1 cellular context compared by ENCODE assay signal in the genomic region with DNA sequence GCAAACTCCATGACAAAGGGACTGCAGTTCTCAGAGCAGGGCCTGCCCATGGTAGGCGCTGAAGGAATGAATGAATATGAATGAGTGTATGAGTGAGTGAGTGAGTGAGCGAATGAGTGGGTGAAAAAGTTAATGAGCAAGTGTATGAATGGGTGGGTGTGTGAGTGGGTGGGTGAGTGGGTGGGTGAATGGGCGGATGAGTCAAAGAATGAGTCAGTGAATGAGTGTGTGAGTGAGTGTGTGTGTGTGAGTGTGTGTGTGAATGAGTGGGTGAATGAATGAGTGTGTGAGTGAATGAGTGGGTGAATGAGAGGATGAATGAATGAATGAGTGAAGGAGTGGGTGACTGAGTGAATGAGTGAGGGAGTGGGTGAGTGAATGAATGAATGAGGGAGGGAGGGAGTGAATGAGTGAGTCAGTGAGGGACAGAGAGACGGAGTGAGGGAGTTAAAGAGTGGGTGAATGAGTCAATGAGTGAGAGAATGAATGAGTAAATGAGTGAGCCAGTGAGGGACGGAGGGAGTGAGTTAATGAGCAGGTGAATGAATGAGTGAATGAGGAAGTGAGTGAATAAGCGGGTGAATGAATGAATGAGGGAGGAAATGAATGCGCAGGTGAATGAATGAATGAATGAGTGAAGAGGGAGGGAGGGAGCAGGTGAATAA.
TF ChIP-seq lines count a peak whose summit lies in the region.

No MANE protein-coding gene starts in this region.

TF ChIP-seq in K562, 482 proteins besides CTCF, POLR2A, EP300 and RAD21 (continued from another document and continues in another):
- TF ChIP-seq, protein P1, sequence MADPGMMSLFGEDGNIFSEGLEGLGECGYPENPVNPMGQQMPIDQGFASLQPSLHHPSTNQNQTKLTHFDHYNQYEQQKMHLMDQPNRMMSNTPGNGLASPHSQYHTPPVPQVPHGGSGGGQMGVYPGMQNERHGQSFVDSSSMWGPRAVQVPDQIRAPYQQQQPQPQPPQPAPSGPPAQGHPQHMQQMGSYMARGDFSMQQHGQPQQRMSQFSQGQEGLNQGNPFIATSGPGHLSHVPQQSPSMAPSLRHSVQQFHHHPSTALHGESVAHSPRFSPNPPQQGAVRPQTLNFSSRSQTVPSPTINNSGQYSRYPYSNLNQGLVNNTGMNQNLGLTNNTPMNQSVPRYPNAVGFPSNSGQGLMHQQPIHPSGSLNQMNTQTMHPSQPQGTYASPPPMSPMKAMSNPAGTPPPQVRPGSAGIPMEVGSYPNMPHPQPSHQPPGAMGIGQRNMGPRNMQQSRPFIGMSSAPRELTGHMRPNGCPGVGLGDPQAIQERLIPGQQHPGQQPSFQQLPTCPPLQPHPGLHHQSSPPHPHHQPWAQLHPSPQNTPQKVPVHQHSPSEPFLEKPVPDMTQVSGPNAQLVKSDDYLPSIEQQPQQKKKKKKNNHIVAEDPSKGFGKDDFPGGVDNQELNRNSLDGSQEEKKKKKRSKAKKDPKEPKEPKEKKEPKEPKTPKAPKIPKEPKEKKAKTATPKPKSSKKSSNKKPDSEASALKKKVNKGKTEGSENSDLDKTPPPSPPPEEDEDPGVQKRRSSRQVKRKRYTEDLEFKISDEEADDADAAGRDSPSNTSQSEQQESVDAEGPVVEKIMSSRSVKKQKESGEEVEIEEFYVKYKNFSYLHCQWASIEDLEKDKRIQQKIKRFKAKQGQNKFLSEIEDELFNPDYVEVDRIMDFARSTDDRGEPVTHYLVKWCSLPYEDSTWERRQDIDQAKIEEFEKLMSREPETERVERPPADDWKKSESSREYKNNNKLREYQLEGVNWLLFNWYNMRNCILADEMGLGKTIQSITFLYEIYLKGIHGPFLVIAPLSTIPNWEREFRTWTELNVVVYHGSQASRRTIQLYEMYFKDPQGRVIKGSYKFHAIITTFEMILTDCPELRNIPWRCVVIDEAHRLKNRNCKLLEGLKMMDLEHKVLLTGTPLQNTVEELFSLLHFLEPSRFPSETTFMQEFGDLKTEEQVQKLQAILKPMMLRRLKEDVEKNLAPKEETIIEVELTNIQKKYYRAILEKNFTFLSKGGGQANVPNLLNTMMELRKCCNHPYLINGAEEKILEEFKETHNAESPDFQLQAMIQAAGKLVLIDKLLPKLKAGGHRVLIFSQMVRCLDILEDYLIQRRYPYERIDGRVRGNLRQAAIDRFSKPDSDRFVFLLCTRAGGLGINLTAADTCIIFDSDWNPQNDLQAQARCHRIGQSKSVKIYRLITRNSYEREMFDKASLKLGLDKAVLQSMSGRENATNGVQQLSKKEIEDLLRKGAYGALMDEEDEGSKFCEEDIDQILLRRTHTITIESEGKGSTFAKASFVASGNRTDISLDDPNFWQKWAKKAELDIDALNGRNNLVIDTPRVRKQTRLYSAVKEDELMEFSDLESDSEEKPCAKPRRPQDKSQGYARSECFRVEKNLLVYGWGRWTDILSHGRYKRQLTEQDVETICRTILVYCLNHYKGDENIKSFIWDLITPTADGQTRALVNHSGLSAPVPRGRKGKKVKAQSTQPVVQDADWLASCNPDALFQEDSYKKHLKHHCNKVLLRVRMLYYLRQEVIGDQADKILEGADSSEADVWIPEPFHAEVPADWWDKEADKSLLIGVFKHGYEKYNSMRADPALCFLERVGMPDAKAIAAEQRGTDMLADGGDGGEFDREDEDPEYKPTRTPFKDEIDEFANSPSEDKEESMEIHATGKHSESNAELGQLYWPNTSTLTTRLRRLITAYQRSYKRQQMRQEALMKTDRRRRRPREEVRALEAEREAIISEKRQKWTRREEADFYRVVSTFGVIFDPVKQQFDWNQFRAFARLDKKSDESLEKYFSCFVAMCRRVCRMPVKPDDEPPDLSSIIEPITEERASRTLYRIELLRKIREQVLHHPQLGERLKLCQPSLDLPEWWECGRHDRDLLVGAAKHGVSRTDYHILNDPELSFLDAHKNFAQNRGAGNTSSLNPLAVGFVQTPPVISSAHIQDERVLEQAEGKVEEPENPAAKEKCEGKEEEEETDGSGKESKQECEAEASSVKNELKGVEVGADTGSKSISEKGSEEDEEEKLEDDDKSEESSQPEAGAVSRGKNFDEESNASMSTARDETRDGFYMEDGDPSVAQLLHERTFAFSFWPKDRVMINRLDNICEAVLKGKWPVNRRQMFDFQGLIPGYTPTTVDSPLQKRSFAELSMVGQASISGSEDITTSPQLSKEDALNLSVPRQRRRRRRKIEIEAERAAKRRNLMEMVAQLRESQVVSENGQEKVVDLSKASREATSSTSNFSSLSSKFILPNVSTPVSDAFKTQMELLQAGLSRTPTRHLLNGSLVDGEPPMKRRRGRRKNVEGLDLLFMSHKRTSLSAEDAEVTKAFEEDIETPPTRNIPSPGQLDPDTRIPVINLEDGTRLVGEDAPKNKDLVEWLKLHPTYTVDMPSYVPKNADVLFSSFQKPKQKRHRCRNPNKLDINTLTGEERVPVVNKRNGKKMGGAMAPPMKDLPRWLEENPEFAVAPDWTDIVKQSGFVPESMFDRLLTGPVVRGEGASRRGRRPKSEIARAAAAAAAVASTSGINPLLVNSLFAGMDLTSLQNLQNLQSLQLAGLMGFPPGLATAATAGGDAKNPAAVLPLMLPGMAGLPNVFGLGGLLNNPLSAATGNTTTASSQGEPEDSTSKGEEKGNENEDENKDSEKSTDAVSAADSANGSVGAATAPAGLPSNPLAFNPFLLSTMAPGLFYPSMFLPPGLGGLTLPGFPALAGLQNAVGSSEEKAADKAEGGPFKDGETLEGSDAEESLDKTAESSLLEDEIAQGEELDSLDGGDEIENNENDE (IDR thresholded peaks at IDR 0.05; ENCODE audit: low read depth, low read length), result no peak
- TF ChIP-seq ZNF274 (IDR thresholded peaks at IDR 0.05; ENCODE audit: borderline replicate concordance, low read depth, low read length) (no peak), HIVEP1 (CRISPR knock-in tag; IDR thresholded peaks at IDR 0.05) (no peak), JUNB (CRISPR knock-in tag; conservative IDR thresholded peaks at IDR 0.05) (no peak), KDM1A (IDR thresholded peaks at IDR 0.05) (peak; percentile 40 to 44; a peak in 2 of 4 replicates), HLTF (IDR thresholded peaks at IDR 0.05) (peak; percentile 53; the same call in 1 of the 2 replicates), MAZ (CRISPR knock-in tag; conservative IDR thresholded peaks at IDR 0.05 in 1 of 2, IDR thresholded peaks at IDR 0.05 in 1 of 2) (no peak), ILF3 (IDR thresholded peaks at IDR 0.05; ENCODE audit: borderline replicate concordance) (no peak), SPI1 (IDR thresholded peaks at IDR 0.05; ENCODE audit: borderline replicate concordance, low read depth, low read length) (peak; percentile 67), DDX20 (tag; IDR thresholded peaks at IDR 0.05; ENCODE audit: low read depth) (no peak), DACH1 (IDR thresholded peaks at IDR 0.05; ENCODE audit: partially characterized antibody) (no peak), FOXA3 (CRISPR knock-in tag; conservative IDR thresholded peaks at IDR 0.05 in 1 of 2, IDR thresholded peaks at IDR 0.05 in 1 of 2) (no peak), ETV1 (tag; conservative IDR thresholded peaks at IDR 0.05; ENCODE audit: low read depth) (no peak), SRSF3 (IDR thresholded peaks at IDR 0.05; ENCODE audit: insufficient read depth, low read length) (no peak)
- TF ChIP-seq, protein P2, sequence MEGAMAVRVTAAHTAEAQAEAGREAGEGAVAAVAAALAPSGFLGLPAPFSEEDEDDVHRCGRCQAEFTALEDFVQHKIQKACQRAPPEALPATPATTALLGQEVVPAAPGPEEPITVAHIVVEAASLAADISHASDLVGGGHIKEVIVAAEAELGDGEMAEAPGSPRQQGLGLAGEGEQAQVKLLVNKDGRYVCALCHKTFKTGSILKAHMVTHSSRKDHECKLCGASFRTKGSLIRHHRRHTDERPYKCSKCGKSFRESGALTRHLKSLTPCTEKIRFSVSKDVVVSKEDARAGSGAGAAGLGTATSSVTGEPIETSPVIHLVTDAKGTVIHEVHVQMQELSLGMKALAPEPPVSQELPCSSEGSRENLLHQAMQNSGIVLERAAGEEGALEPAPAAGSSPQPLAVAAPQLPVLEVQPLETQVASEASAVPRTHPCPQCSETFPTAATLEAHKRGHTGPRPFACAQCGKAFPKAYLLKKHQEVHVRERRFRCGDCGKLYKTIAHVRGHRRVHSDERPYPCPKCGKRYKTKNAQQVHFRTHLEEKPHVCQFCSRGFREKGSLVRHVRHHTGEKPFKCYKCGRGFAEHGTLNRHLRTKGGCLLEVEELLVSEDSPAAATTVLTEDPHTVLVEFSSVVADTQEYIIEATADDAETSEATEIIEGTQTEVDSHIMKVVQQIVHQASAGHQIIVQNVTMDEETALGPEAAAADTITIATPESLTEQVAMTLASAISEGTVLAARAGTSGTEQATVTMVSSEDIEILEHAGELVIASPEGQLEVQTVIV (CRISPR knock-in tag; IDR thresholded peaks at IDR 0.05; ENCODE audit: borderline replicate concordance), result no peak
- TF ChIP-seq, protein P3, sequence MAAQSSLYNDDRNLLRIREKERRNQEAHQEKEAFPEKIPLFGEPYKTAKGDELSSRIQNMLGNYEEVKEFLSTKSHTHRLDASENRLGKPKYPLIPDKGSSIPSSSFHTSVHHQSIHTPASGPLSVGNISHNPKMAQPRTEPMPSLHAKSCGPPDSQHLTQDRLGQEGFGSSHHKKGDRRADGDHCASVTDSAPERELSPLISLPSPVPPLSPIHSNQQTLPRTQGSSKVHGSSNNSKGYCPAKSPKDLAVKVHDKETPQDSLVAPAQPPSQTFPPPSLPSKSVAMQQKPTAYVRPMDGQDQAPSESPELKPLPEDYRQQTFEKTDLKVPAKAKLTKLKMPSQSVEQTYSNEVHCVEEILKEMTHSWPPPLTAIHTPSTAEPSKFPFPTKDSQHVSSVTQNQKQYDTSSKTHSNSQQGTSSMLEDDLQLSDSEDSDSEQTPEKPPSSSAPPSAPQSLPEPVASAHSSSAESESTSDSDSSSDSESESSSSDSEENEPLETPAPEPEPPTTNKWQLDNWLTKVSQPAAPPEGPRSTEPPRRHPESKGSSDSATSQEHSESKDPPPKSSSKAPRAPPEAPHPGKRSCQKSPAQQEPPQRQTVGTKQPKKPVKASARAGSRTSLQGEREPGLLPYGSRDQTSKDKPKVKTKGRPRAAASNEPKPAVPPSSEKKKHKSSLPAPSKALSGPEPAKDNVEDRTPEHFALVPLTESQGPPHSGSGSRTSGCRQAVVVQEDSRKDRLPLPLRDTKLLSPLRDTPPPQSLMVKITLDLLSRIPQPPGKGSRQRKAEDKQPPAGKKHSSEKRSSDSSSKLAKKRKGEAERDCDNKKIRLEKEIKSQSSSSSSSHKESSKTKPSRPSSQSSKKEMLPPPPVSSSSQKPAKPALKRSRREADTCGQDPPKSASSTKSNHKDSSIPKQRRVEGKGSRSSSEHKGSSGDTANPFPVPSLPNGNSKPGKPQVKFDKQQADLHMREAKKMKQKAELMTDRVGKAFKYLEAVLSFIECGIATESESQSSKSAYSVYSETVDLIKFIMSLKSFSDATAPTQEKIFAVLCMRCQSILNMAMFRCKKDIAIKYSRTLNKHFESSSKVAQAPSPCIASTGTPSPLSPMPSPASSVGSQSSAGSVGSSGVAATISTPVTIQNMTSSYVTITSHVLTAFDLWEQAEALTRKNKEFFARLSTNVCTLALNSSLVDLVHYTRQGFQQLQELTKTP (IDR thresholded peaks at IDR 0.05; ENCODE audit: low read depth in 1 of 2, partially characterized antibody in 2 of 2), result no peak
- TF ChIP-seq, protein P4, sequence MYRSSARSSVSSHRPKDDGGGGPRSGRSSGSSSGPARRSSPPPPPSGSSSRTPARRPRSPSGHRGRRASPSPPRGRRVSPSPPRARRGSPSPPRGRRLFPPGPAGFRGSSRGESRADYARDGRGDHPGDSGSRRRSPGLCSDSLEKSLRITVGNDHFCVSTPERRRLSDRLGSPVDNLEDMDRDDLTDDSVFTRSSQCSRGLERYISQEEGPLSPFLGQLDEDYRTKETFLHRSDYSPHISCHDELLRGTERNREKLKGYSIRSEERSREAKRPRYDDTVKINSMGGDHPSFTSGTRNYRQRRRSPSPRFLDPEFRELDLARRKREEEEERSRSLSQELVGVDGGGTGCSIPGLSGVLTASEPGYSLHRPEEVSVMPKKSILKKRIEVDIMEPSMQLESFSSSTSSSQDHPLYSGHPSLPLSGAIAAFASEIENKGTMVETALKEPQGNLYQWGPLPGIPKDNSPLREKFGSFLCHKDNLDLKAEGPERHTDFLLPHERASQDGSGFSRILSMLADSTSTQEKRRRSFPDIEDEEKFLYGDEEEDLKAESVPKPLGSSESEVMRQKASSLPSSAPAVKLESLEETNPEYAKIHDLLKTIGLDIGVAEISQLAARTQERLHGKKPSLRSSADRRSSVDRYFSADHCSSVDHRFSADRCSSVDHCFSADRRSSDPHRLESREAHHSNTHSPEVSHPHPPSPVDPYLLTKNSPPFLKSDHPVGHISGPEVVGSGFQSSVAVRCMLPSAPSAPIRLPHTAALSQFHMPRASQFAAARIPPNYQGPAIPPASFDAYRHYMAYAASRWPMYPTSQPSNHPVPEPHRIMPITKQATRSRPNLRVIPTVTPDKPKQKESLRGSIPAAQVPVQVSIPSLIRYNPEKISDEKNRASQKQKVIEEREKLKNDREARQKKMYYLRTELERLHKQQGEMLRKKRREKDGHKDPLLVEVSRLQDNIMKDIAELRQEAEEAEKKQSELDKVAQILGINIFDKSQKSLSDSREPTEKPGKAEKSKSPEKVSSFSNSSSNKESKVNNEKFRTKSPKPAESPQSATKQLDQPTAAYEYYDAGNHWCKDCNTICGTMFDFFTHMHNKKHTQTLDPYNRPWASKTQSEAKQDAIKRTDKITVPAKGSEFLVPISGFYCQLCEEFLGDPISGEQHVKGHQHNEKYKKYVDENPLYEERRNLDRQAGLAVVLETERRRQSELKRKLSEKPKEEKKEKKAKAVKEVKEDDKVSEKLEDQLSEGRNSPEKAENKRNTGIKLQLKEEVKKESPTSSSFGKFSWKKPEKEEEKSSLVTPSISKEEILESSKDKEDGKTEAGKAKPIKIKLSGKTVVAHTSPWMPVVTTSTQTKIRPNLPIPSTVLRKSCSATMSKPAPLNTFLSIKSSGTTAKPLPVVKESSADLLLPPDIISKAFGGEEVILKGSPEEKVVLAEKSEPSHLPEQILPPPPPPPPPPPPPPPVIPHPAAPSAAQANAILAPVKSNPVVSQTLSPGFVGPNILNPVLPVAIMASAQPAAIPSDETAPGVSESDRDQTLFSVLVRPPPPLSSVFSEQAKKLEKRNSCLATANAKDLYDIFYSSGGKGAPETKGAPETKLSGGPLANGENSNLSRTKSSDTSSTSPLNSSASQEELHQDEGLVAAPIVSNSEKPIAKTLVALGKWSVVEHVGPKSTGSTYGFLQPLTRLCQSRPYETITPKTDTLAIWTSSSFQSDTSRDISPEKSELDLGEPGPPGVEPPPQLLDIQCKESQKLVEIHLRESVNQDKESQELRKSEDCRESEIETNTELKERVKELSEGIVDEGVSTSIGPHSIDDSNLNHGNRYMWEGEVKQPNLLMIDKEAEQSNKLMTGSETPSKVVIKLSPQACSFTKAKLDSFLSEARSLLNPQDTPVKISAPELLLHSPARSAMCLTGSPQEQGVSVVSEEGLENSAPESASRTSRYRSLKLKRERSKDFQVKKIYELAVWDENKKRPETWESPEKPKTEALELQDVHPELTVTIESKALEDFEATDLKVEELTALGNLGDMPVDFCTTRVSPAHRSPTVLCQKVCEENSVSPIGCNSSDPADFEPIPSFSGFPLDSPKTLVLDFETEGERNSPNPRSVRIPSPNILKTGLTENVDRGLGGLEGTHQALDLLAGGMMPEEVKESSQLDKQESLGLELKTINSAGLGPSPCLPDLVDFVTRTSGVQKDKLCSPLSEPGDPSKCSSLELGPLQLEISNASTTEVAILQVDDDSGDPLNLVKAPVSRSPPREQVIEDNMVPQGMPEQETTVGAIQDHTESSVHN (IDR thresholded peaks at IDR 0.05; ENCODE audit: borderline replicate concordance in 1 of 2, low read depth in 1 of 2), result peak in 1 of 2 experiments; percentile 69; a peak in 1 of 4 replicates
